25 cellular contexts compared by ENCODE assay signal in genomic region chr4:142427456-142427855, GRCh38.
"Had no signal": no experiment of that assay in that cellular context is flagged by ENCODE, and none has a peak within 500 bp of the region (broad histone marks: within the 10 kb centered on the region; RNA-seq: fewer than 3 reads in every experiment).

No MANE protein-coding gene starts in this region.

- H3K36me3 ChIP-seq: esophagus squamous epithelium, gastrocnemius medialis, left ventricle myocardium inferior, neutrophil, ovary, prostate gland, spleen, thyroid gland, upper lobe of right lung had no signal

- H3K36me3 Mint-ChIP-seq: activated naive CD8-positive, alpha-beta T cell treated with anti-CD3 and anti-CD28 coated beads for 36 hours; natural killer cell had no signal

- H3K4me3 Mint-ChIP-seq: activated B cell treated with CpG ODN at 0.5 μM for 24 hours; activated CD4-positive, alpha-beta T cell treated with anti-CD3 and anti-CD28 coated beads for 36 hours; activated naive CD8-positive, alpha-beta T cell treated with anti-CD3 and anti-CD28 coated beads for 36 hours; activated T-cell treated with anti-CD3 and anti-CD28 coated beads, Interleukin-2, amount 50 U/mL, for 4 hours; natural killer cell had no signal

- H3K27ac ChIP-seq: coronary artery, esophagus squamous epithelium, gastrocnemius medialis, left ventricle myocardium inferior, neutrophil, ovary, prostate gland, spleen, thyroid gland, upper lobe of right lung had no signal

- H3K27me3 Mint-ChIP-seq: activated B cell treated with CpG ODN at 0.5 μM for 24 hours; activated CD4-positive, alpha-beta T cell treated with anti-CD3 and anti-CD28 coated beads for 36 hours; activated naive CD8-positive, alpha-beta T cell treated with anti-CD3 and anti-CD28 coated beads for 36 hours had no signal

- H3K4me3 ChIP-seq: coronary artery, esophagus squamous epithelium, gastrocnemius medialis, left ventricle myocardium inferior, ovary, prostate gland, spleen, thyroid gland, upper lobe of right lung had no signal

- H3K4me1 Mint-ChIP-seq: activated B cell treated with CpG ODN at 0.5 μM for 24 hours, natural killer cell had no signal

- DNase-seq: activated B cell treated with CpG ODN at 0.5 μM for 24 hours; activated CD4-positive, alpha-beta T cell treated with anti-CD3 and anti-CD28 coated beads for 36 hours; activated CD4-positive, alpha-beta T cell treated with anti-CD3 and anti-CD28 coated beads, Interleukin-2, amount 50 U/mL, for 48 hours; activated CD8-positive, alpha-beta memory T cell treated with anti-CD3 and anti-CD28 coated beads, Interleukin-2, amount 50 U/mL, for 48 hours; activated naive CD4-positive, alpha-beta T cell treated with Interleukin-2 at 50 U/mL for 16 hours; activated naive CD8-positive, alpha-beta T cell treated with anti-CD3 and anti-CD28 coated beads for 36 hours; activated T-cell treated with anti-CD3 and anti-CD28 coated beads, Interleukin-2, amount 50 U/mL, for 4 hours; cerebellar nuclear complex; esophagus squamous epithelium; gastrocnemius medialis; hypothalamus; left ventricle myocardium inferior; midbrain; natural killer cell; ovary; spleen; stimulated activated CD4-positive, alpha-beta T cell treated with anti-CD3 and anti-CD28 coated beads, Interleukin-4, amount 100 ng/mL, for 4 hours; stimulated activated naive CD8-positive, alpha-beta T cell treated with anti-CD3 and anti-CD28 coated beads, Interleukin-15, Interleukin-2, amounts not matched to agents 100 U/mL and 50 U/mL, for 24 hours; substantia nigra; T1000; thyroid gland; upper lobe of right lung had no signal

- H3K4me1 ChIP-seq: esophagus squamous epithelium, gastrocnemius medialis, left ventricle myocardium inferior, prostate gland, spleen, thyroid gland, upper lobe of right lung had no signal

- H3K27ac Mint-ChIP-seq: activated B cell treated with CpG ODN at 0.5 μM for 24 hours; activated CD4-positive, alpha-beta T cell treated with anti-CD3 and anti-CD28 coated beads for 36 hours; activated naive CD8-positive, alpha-beta T cell treated with anti-CD3 and anti-CD28 coated beads for 36 hours; natural killer cell had no signal

- ATAC-seq: activated CD4-positive, alpha-beta T cell treated with anti-CD3 and anti-CD28 coated beads for 36 hours; activated T-cell treated with anti-CD3 and anti-CD28 coated beads, Interleukin-2, amount 50 U/mL, for 4 hours; gastrocnemius medialis; natural killer cell; stimulated activated naive CD8-positive, alpha-beta T cell treated with anti-CD3 and anti-CD28 coated beads, Interleukin-15, Interleukin-2, amounts not matched to agents 100 U/mL and 50 U/mL, for 24 hours; upper lobe of right lung had no signal

- H3K9me3 ChIP-seq: esophagus squamous epithelium, gastrocnemius medialis, left ventricle myocardium inferior, neutrophil, ovary, prostate gland, spleen, thyroid gland, upper lobe of right lung had no signal

- H3K27me3 ChIP-seq: esophagus squamous epithelium, gastrocnemius medialis, neutrophil, ovary, spleen, thyroid gland, upper lobe of right lung had no signal

- H3K9me3 Mint-ChIP-seq: activated B cell treated with CpG ODN at 0.5 μM for 24 hours; activated naive CD8-positive, alpha-beta T cell treated with anti-CD3 and anti-CD28 coated beads for 36 hours; activated T-cell treated with anti-CD3 and anti-CD28 coated beads, Interleukin-2, amount 50 U/mL, for 4 hours; natural killer cell had no signal
